In genomic region chr2:17813742-17814458, GRCh38 we compare ENCODE assay signal across 1 cellular context.
TF ChIP-seq lines count a peak whose summit lies in the region.

No MANE protein-coding gene starts in this region.

TF ChIP-seq in GM12878, 131 proteins besides CTCF, POLR2A, EP300 and RAD21 (continued from another document and continues in another):
- no peak for TF ChIP-seq HSF1 (IDR thresholded peaks at IDR 0.05; ENCODE audit: low read depth, low read length)
- TF ChIP-seq HCFC1 (IDR thresholded peaks at IDR 0.05; ENCODE audit: low read length), result no peak
- TF ChIP-seq TAF1 (IDR thresholded peaks at IDR 0.05; ENCODE audit: borderline replicate concordance, low read depth, low read length), result no peak
- TF ChIP-seq ZBTB40 (IDR thresholded peaks at IDR 0.05; ENCODE audit: borderline replicate concordance), result no peak; the same call in 1 of the 2 replicates
- no peak for TF ChIP-seq FOS (IDR thresholded peaks at IDR 0.05; ENCODE audit: borderline replicate concordance, extremely low read depth, insufficient read length)
- peak; percentile 54 for TF ChIP-seq SP1 (IDR thresholded peaks at IDR 0.05; ENCODE audit: low read depth, low read length)
- no peak for TF ChIP-seq SIN3A (IDR thresholded peaks at IDR 0.05; ENCODE audit: low read depth, low read length)
- TF ChIP-seq ZBTB4 (CRISPR knock-in tag; IDR thresholded peaks at IDR 0.05), result no peak
- TF ChIP-seq HDGF (IDR thresholded peaks at IDR 0.05), result no peak
- peak; percentile 99 for TF ChIP-seq TCF12 (IDR thresholded peaks at IDR 0.05; ENCODE audit: low read depth, low read length)
- TF ChIP-seq CBX3 (IDR thresholded peaks at IDR 0.05; ENCODE audit: borderline replicate concordance, low read depth), result no peak
- no peak for TF ChIP-seq SMARCA5 (IDR thresholded peaks at IDR 0.05)
- TF ChIP-seq CREM (IDR thresholded peaks at IDR 0.05; ENCODE audit: low read depth), result peak; percentile 88
- peak; percentile 68; the same call in 1 of the 2 replicates for TF ChIP-seq TCF7 (IDR thresholded peaks at IDR 0.05; ENCODE audit: borderline replicate concordance)
- no peak for TF ChIP-seq ZNF592 (IDR thresholded peaks at IDR 0.05)
- TF ChIP-seq RELA (IDR thresholded peaks at IDR 0.05; ENCODE audit: borderline replicate concordance, partially characterized antibody), result no peak
- TF ChIP-seq HDAC6 (IDR thresholded peaks at IDR 0.05; ENCODE audit: unreplicated experiment), result no peak
- no peak for TF ChIP-seq TARDBP (IDR thresholded peaks at IDR 0.05; ENCODE audit: borderline replicate concordance)
- no peak for TF ChIP-seq CREB1 (IDR thresholded peaks at IDR 0.05; ENCODE audit: low read depth)
- TF ChIP-seq STAT1 (conservative IDR thresholded peaks at IDR 0.05), result no peak
- no peak for TF ChIP-seq MXI1 (IDR thresholded peaks at IDR 0.05; ENCODE audit: low read depth, low read length)
- no peak; the same call in 1 of the 2 replicates for TF ChIP-seq PML (IDR thresholded peaks at IDR 0.05; ENCODE audit: low read length)
- TF ChIP-seq DPF2 (IDR thresholded peaks at IDR 0.05), result peak; percentile 96
- no peak for TF ChIP-seq WRNIP1 (IDR thresholded peaks at IDR 0.05; ENCODE audit: borderline replicate concordance, low read depth, low read length)
- no peak for TF ChIP-seq SREBF1 (IDR thresholded peaks at IDR 0.05; ENCODE audit: low read length)
- no peak for TF ChIP-seq HDAC2 (IDR thresholded peaks at IDR 0.05)
- no peak for TF ChIP-seq SRF (IDR thresholded peaks at IDR 0.05; ENCODE audit: low read depth in 2 of 2, low read length in 2 of 2)
- TF ChIP-seq RAD51 (IDR thresholded peaks at IDR 0.05), result no peak
- TF ChIP-seq USF1 (IDR thresholded peaks at IDR 0.05; ENCODE audit: borderline replicate concordance, extremely low read length, insufficient read depth, low read depth, low read length), result no peak
- TF ChIP-seq NR2C1 (IDR thresholded peaks at IDR 0.05), result no peak
- TF ChIP-seq IRF3 (IDR thresholded peaks at IDR 0.05), result no peak
- TF ChIP-seq BACH1 (IDR thresholded peaks at IDR 0.05; ENCODE audit: borderline replicate concordance), result peak; percentile 43; the same call in 1 of the 2 replicates
- no peak for TF ChIP-seq NFYA (IDR thresholded peaks at IDR 0.05; ENCODE audit: borderline replicate concordance, low read depth, low read length)
- no peak for TF ChIP-seq ZNF24 (IDR thresholded peaks at IDR 0.05)
- no peak for TF ChIP-seq SIX5 (IDR thresholded peaks at IDR 0.05; ENCODE audit: low read depth, low read length, severe bottlenecking)
- peak; percentile 80 for TF ChIP-seq SKIL (IDR thresholded peaks at IDR 0.05; ENCODE audit: low read depth, poor library complexity, severe bottlenecking)
- TF ChIP-seq IKZF2 (IDR thresholded peaks at IDR 0.05), result peak; percentile 98
- TF ChIP-seq RUNX3 (IDR thresholded peaks at IDR 0.05; ENCODE audit: low read length), result peak; percentile 90
- peak in 1 of 2 experiments; percentile 78; a peak in 2 of 4 replicates for TF ChIP-seq ETV6 (conservative IDR thresholded peaks at IDR 0.05 in 1 of 2, IDR thresholded peaks at IDR 0.05 in 1 of 2; ENCODE audit: borderline replicate concordance in 1 of 2, low read depth in 1 of 2)
- no peak for TF ChIP-seq ZNF207 (IDR thresholded peaks at IDR 0.05; ENCODE audit: borderline replicate concordance)
- no peak for TF ChIP-seq EGR1 (IDR thresholded peaks at IDR 0.05; ENCODE audit: borderline replicate concordance in 1 of 2, low read depth in 2 of 2, low read length in 2 of 2)
- TF ChIP-seq KLF5 (IDR thresholded peaks at IDR 0.05; ENCODE audit: partially characterized antibody), result no peak
- peak; percentile 38; the same call in 1 of the 2 replicates for TF ChIP-seq ZNF217 (IDR thresholded peaks at IDR 0.05)
- TF ChIP-seq FOXK2 (IDR thresholded peaks at IDR 0.05), result no peak
- no peak for TF ChIP-seq RFX5 (IDR thresholded peaks at IDR 0.05; ENCODE audit: low read depth, low read length)
- TF ChIP-seq MAX (IDR thresholded peaks at IDR 0.05; ENCODE audit: low read depth, low read length), result no peak
- TF ChIP-seq ATF3 (IDR thresholded peaks at IDR 0.05; ENCODE audit: borderline replicate concordance, extremely low read depth, low read depth, low read length), result 0 out of 2 replicates have a peak, but pooled peaks have one; percentile 17
- TF ChIP-seq TBL1XR1 (IDR thresholded peaks at IDR 0.05; ENCODE audit: low read depth, low read length), result peak; percentile 62; the same call in 1 of the 2 replicates
- no peak for TF ChIP-seq ZSCAN29 (IDR thresholded peaks at IDR 0.05)
- no peak for TF ChIP-seq SMAD1 (IDR thresholded peaks at IDR 0.05; ENCODE audit: low read depth, partially characterized antibody)
- TF ChIP-seq POU2F2 (IDR thresholded peaks at IDR 0.05; ENCODE audit: borderline replicate concordance, low read depth, low read length), result peak; percentile 54; the same call in 1 of the 3 replicates
